ENCODE assay signal across 8 cellular contexts in genomic region chr1:46303038-46303871, GRCh38. TPM values are rescaled to one million over a fixed set of nuclear protein-coding genes. Genes with fewer than 3 reads are reported as not detected.
A peak's percentile ranks its signal among the peaks of the same experiment; 100 is the strongest.
DNase-seq lines count a peak whose midpoint lies in the region; ATAC-seq, FAIRE-seq and TF ChIP-seq lines count a peak whose summit lies in the region.

Gene LRRC41, minus strand, starts transcription at chr1:46303616. Its CDS starts 294 bp downstream, at chr1:46303322.
Gene UQCRH, plus strand, starts transcription at chr1:46303698. Its CDS starts 69 bp downstream, at chr1:46303767.

- no peaks in the 10 kb centered on the region for H3K9me3 ChIP-seq in body of pancreas

- 0% methylated on average over 7 to 60 of the region's 61 CpGs for WGBS in body of pancreas, 2 donors

- no peaks in the 10 kb centered on the region for H3K36me3 ChIP-seq in body of pancreas (replicated peaks in 1 of 2; ENCODE audit: insufficient read depth in 1 of 2, low read depth in 2 of 2)

- H3K4me1 ChIP-seq in body of pancreas = peaks cover 56% of the 10 kb centered on the region

- peak; percentile 29 for FAIRE-seq in TTC549 (lab: Jason Lieb, UNC)

- no peaks in the 10 kb centered on the region for H3K27me3 ChIP-seq in body of pancreas

- H3K27ac ChIP-seq in body of pancreas = peak within 1 kb of the TSS; percentile 89 to 97 (median 95)

- H3K4me3 ChIP-seq in body of pancreas = peak within 1 kb of the TSS; percentile 44 to 86

- peak; percentile 93 to 97 (median 97) for TF ChIP-seq POLR2A in body of pancreas (IDR thresholded peaks at IDR 0.05)

- intact Hi-C loops in body of pancreas (cut with DNase I) = no loop called here
- intact Hi-C loops in sciatic nerve (cut with DNase I) = no loop called here

- peak; percentile 79 for ATAC-seq in GM18520 (IDR thresholded peaks at IDR 0.05; ENCODE audit: unreplicated experiment)
- ATAC-seq in HG03064 (IDR thresholded peaks at IDR 0.05; ENCODE audit: low read depth, unreplicated experiment) = peak; percentile 80
- ATAC-seq in body of pancreas = peak; percentile 91
- ATAC-seq in sciatic nerve = peak; percentile 97

- DNase-seq in A172 (ENCODE audit: low spot score) = peak; percentile 95
- peak; percentile 98 for DNase-seq in NCI-H2107 treated with DMSO at 0.1 percent for 48 hours (lab: John Stamatoyannopoulos, UW; ENCODE audit: unreplicated experiment)
- DNase-seq in body of pancreas = peak; percentile 95 to 97 (median 96)
- DNase-seq in iPS DF 19.7 (ENCODE audit: low read depth, low spot score) = peak; percentile 95
- DNase-seq in sciatic nerve (ENCODE audit: low spot score) = peak; percentile 94

- TF ChIP-seq CTCF in body of pancreas (IDR thresholded peaks at IDR 0.05) = peak in 3 of 7 experiments; percentile 4 to 11 (median 6)

RNA-seq across cellular contexts. Expression of gene LRRC41, which starts in this region (rescaled TPM):
- 61.4 and 69.7 TPM in 2 replicates for total RNA-seq in A172 (2014; rRNA removed; shearing (Covaris generic))
- total RNA-seq in body of pancreas (10 to 100 TPM; 36.6 to 59.0 TPM), sciatic nerve (47.7 TPM)

RNA-seq across cellular contexts. Expression of gene UQCRH, which starts in this region (rescaled TPM):
- 534 and 595 TPM in 2 replicates for total RNA-seq in A172 (2014; rRNA removed; shearing (Covaris generic))
- total RNA-seq in body of pancreas (100 to 1,000 TPM in 1 of 2 donors, 10 to 100 TPM in 1; 92.4 to 195 TPM), sciatic nerve (103 TPM)

Comparison
In these comparisons a context has a peak if more than half of its experiments do, and no peak if none do; other contexts are left out.
1. Peak in every context shown above with its lines: DNase-seq, ATAC-seq, H3K4me3 ChIP-seq and H3K27ac ChIP-seq.